Comparison of ENCODE assay signal across 9 cellular contexts in genomic region chr10:82377608-82378007, GRCh38.
DNase-seq lines count a peak whose midpoint lies in the region; ATAC-seq, FAIRE-seq and TF ChIP-seq lines count a peak whose summit lies in the region.
"Had no signal": no experiment of that assay in that cellular context is flagged by ENCODE, and none has a peak within 500 bp of the region (broad histone marks: within the 10 kb centered on the region; RNA-seq: fewer than 3 reads in every experiment).

No MANE protein-coding gene starts in this region.

- FAIRE-seq in pancreas (lab: Jason Lieb, UNC) = no peak

- POLR2A ChIA-PET in OCI-LY7 (lab: Charles Lee) = no interaction called here

- H3K4me2 ChIP-seq in GM23248 (ENCODE audit: unreplicated experiment) = no peak overlapping the region
- no peak overlapping the region for H3K4me2 ChIP-seq in OCI-LY7 (ENCODE audit: low read length)

- peak; percentile 70 to 79 (median 74) for ATAC-seq in pancreas
- no peak for ATAC-seq in HG02884 (IDR thresholded peaks at IDR 0.05; ENCODE audit: unreplicated experiment)

- no peaks in the 10 kb centered on the region for H3K36me3 ChIP-seq in GM23248 (ENCODE audit: low read depth)
- no peaks in the 10 kb centered on the region for H3K36me3 ChIP-seq in OCI-LY7 (ENCODE audit: insufficient read depth, low read length)
- H3K36me3 ChIP-seq in pancreas = no peaks in the 10 kb centered on the region

- H4K20me1 ChIP-seq in GM23248 (ENCODE audit: insufficient read depth) (no peaks in the 10 kb centered on the region), OCI-LY7 (ENCODE audit: insufficient read depth, low read length) (no peaks in the 10 kb centered on the region)

- H3K4me1 ChIP-seq in GM23248 (ENCODE audit: insufficient read depth) = no peaks in the 10 kb centered on the region
- no peaks in the 10 kb centered on the region for H3K4me1 ChIP-seq in OCI-LY7 (ENCODE audit: insufficient read depth, low read length, poor library complexity, severe bottlenecking)
- H3K4me1 ChIP-seq in pancreas = no peaks in the 10 kb centered on the region

- H3K9ac ChIP-seq in GM23248 = no peak overlapping the region

- DNase-seq in GM23248 (peak; percentile 48), OCI-LY7 (ENCODE audit: low spot score) (no peak), fibroblast of mammary gland (ENCODE audit: low read depth) (peak; percentile 55), pancreas (peak in 1 of 6 donors; percentile 24), NCI-H187 treated with DMSO at 0.1 percent for 48 hours (lab: John Stamatoyannopoulos, UW) (no peak), HPDE6-E6E7 (ENCODE audit: extremely low spot score) (no peak)
- DNase-seq: activated CD4-positive, alpha-beta memory T cell treated with anti-CD3 and anti-CD28 coated beads for 36 hours; SIG-M5 had no signal

- 32% methylated on average over 4 of the region's 4 CpGs for WGBS in GM23248 (ENCODE audit: low coverage in 1 of 2, low lambda C conversion rate in 2 of 2, missing lambda C conversion rate in 2 of 2), 2 experiments
- 24 to 34% methylated on average over 4 of the region's 4 CpGs for WGBS in pancreas, 2 donors

- no TSS peak for BruUV-seq in OCI-LY7 (replicated peaks; lab: Mats Ljungman, UMichigan)

- no peaks in the 10 kb centered on the region for H3K27me3 ChIP-seq in GM23248 (replicated peaks; ENCODE audit: insufficient read depth)
- no peaks in the 10 kb centered on the region for H3K27me3 ChIP-seq in pancreas

- TF ChIP-seq CTCF in OCI-LY7 (conservative IDR thresholded peaks at IDR 0.05; ENCODE audit: low read length) (peak; percentile 56), fibroblast of mammary gland (conservative IDR thresholded peaks at IDR 0.05; ENCODE audit: control insufficient read depth, insufficient read depth, low read depth, low read length) (peak; percentile 44), pancreas (IDR thresholded peaks at IDR 0.05) (no peak)

- intact Hi-C loops in OCI-LY7 (cut with micrococcal nuclease; ENCODE audit: unreplicated experiment) = no loop called here
- intact Hi-C loops in pancreas (cut with DNase I) = no loop called here

- H3K4me3 ChIP-seq in GM23248 (no peak overlapping the region), OCI-LY7 (ENCODE audit: low read depth, low read length, poor library complexity, severe bottlenecking) (no peak overlapping the region), fibroblast of mammary gland (ENCODE audit: control insufficient read depth, low read depth, low read length) (no peak overlapping the region), pancreas (peak overlapping the region in 1 of 4 donors; percentile 5)

- H3K79me2 ChIP-seq in GM23248 (ENCODE audit: insufficient read depth) (no peaks in the 10 kb centered on the region), OCI-LY7 (ENCODE audit: insufficient read depth, low read depth, low read length) (no peaks in the 10 kb centered on the region)

- CTCF ChIA-PET in OCI-LY7 (lab: Charles Lee; ENCODE audit: unreplicated experiment) = no interaction called here

- H3F3A ChIP-seq in GM23248 (ENCODE audit: insufficient read depth) = no peaks in the 10 kb centered on the region

- H3K27ac ChIP-seq in GM23248 (no peak overlapping the region), OCI-LY7 (ENCODE audit: low read depth, low read length, poor library complexity, severe bottlenecking) (no peak overlapping the region), pancreas (no peak overlapping the region)

- H2AFZ ChIP-seq in GM23248 (no peak overlapping the region), OCI-LY7 (ENCODE audit: low read length) (no peak overlapping the region; the same call in 1 of the 2 replicates)

- in situ Hi-C loops in GM23248 (cut with MboI) = no loop called here

- H3K9me2 ChIP-seq in GM23248 (ENCODE audit: insufficient read depth) (no peaks in the 10 kb centered on the region), OCI-LY7 (ENCODE audit: insufficient read depth, low read length) (no peaks in the 10 kb centered on the region)

- H3K9me3 ChIP-seq in GM23248 (ENCODE audit: low read depth) (no peaks in the 10 kb centered on the region), OCI-LY7 (ENCODE audit: low read length) (no peaks in the 10 kb centered on the region), pancreas (no peaks in the 10 kb centered on the region)

Comparison
In these comparisons a context has a peak if more than half of its experiments do, and no peak if none do; other contexts are left out.
1. DNase-seq: peak in GM23248 (single experiment) and fibroblast of mammary gland (single experiment); none in OCI-LY7 (single experiment), NCI-H187 treated with DMSO at 0.1 percent for 48 hours (single experiment) and HPDE6-E6E7 (single experiment).
2. CTCF ChIP-seq: peak in OCI-LY7 (single experiment) and fibroblast of mammary gland (single experiment); none in pancreas (0 of 4).